ENCODE assay signal across 13 cellular contexts in the genomic region with DNA sequence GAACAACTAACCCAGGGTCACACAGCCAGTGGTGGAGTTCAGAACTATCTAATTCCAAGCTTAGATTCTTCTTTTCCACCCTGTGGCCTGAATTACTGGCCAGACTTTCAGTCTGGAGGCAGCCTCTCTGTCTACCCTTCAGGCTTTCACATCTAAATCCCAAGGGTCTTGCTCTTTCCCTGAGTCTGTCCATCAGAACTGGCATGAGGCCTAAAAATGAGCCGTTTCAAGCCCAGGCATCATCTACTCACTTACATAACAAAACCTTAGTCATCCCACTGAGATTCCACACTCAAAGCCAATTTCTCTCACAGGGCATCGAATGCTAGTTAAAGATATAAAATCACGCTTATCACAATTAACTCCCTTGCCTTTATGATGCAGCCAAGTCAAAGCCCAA. TPM values are rescaled to one million over a fixed set of nuclear protein-coding genes. Genes with fewer than 3 reads are reported as not detected.
DNase-seq lines count a peak whose midpoint lies in the region; ATAC-seq and TF ChIP-seq lines count a peak whose summit lies in the region.
"Had no signal": no experiment of that assay in that cellular context is flagged by ENCODE, and none has a peak within 500 bp of the region (broad histone marks: within the 10 kb centered on the region; RNA-seq: fewer than 3 reads in every experiment).

No MANE protein-coding gene starts in this region.

- peaks cover 3% of the 10 kb centered on the region for H3K27me3 Mint-ChIP-seq in Caco-2 (ENCODE audit: insufficient read depth, unreplicated experiment)

- H3K4me3 Mint-ChIP-seq in Caco-2 (ENCODE audit: unreplicated experiment): no peak overlapping the region

- H3K27me3 ChIP-seq in Caco-2 (replicated peaks; ENCODE audit: control insufficient read depth, insufficient read depth, low read length): no peaks in the 10 kb centered on the region

- peak; percentile 88 for ATAC-seq in Right ventricle myocardium inferior

- no TSS peak for BruUV-seq in Caco-2 (replicated peaks; lab: Mats Ljungman, UMichigan)

- intact Hi-C loops in Right ventricle myocardium inferior (cut with DNase I) (loop anchor here (10.0 kb wide), 1 partner anchor 271 kb away; no protein-coding TSS in a partner anchor), cardiac septum (cut with DNase I) (loop anchor here (10.0 kb wide), 1 partner anchor 241 kb away; no protein-coding TSS in a partner anchor), Caco-2 (cut with micrococcal nuclease; ENCODE audit: unreplicated experiment) (no loop called here)

- no peaks in the 10 kb centered on the region for H3K4me1 ChIP-seq in Caco-2

- H3K9me3 Mint-ChIP-seq in Caco-2 (ENCODE audit: unreplicated experiment): peaks cover under 1% of the 10 kb centered on the region

- H3K4me3 ChIP-seq in Caco-2 (ENCODE audit: low read depth, low read length): no peak overlapping the region

- CTCF ChIA-PET in Caco-2 (lab: Charles Lee): no interaction called here

- no peaks in the 10 kb centered on the region for H3K36me3 ChIP-seq in Caco-2 (ENCODE audit: control insufficient read depth, insufficient read depth, low read length)
- H3K36me3 ChIP-seq: spleen had no signal

- peaks cover 5% of the 10 kb centered on the region for H3K9me3 ChIP-seq in Caco-2
- H3K9me3 ChIP-seq: spleen had no signal

- no peaks in the 10 kb centered on the region for H3K36me3 Mint-ChIP-seq in Caco-2 (ENCODE audit: insufficient read depth, unreplicated experiment)

- H3K27ac Mint-ChIP-seq in Caco-2 (ENCODE audit: unreplicated experiment): no peak overlapping the region

- POLR2A ChIA-PET in Caco-2 (lab: Charles Lee): no interaction called here

- H3K4me1 Mint-ChIP-seq in Caco-2 (ENCODE audit: low read depth, unreplicated experiment): no peaks in the 10 kb centered on the region

- TF ChIP-seq CTCF in Caco-2 (IDR thresholded peaks at IDR 0.05; ENCODE audit: insufficient read depth in 1 of 2, low read depth in 1 of 2, low read length in 1 of 2, severe bottlenecking in 1 of 2, unreplicated experiment in 1 of 2): no peak

- no peak for DNase-seq in Right ventricle myocardium inferior (ENCODE audit: missing footprints)
- no peak for DNase-seq in cardiac septum (ENCODE audit: low spot score)
- peak; percentile 59 for DNase-seq in brain pericyte (ENCODE audit: low read depth, low spot score)
- DNase-seq in myocyte (ENCODE audit: low read depth): peak; percentile 70
- no peak for DNase-seq in retina
- no peak for DNase-seq in Caco-2
- DNase-seq in NCI-H345 treated with DMSO at 0.1 percent for 48 hours (lab: John Stamatoyannopoulos, UW; ENCODE audit: unreplicated experiment): no peak
- no peak for DNase-seq in putamen (ENCODE audit: low spot score)
- DNase-seq: dermis blood vessel endothelial cell, NCI-H510A treated with DMSO at 0.1 percent for 48 hours, SHP77 treated with DMSO at 0.1 percent for 48 hours, spleen had no signal

RNA-seq across cellular contexts. Expression of a gene that starts 1.3 kb away (rescaled TPM):
- total RNA-seq in Right ventricle myocardium inferior (0.89 TPM), cardiac septum (0.51 TPM), myocyte (0.16 TPM in 1 of 2 replicates, not detected in the other), Caco-2 (2022) (0.16 and 0.41 TPM in 2 replicates)
- polyA plus RNA-seq in myocyte (2012): not detected
- total RNA-seq: dermis blood vessel endothelial cell had no signal
- polyA plus RNA-seq: AG04450 had no signal

RNA-seq across cellular contexts. Expression of a gene that starts 47.9 kb away (rescaled TPM):
- total RNA-seq in Right ventricle myocardium inferior (0.76 TPM), cardiac septum (0.75 TPM), myocyte (13.2 and 18.2 TPM in 2 replicates), Caco-2 (2022) (0.27 and 0.39 TPM in 2 replicates)
- 0.54 TPM for polyA plus RNA-seq in myocyte (2012)

Comparison
In these comparisons a context has a peak if more than half of its experiments do, and no peak if none do; other contexts are left out.
1. DNase-seq: peak in brain pericyte (single experiment) and myocyte (single experiment); none in Right ventricle myocardium inferior (single experiment), cardiac septum (single experiment), retina (single experiment), Caco-2 (0 of 2), NCI-H345 treated with DMSO at 0.1 percent for 48 hours (single experiment) and putamen (single experiment).